In genomic region chr17:40371261-40371929, GRCh38 we compare ENCODE assay signal across 1 cellular context.
TF ChIP-seq lines count a peak whose summit lies in the region.

No MANE protein-coding gene starts in this region.

TF ChIP-seq in HCT116, 20 proteins besides CTCF, POLR2A, EP300 and RAD21:
- TF ChIP-seq REST (IDR thresholded peaks at IDR 0.05; ENCODE audit: low read depth) (no peak), EZH2 (IDR thresholded peaks at IDR 0.05) (no peak), ZBTB33 (IDR thresholded peaks at IDR 0.05; ENCODE audit: extremely low read depth, insufficient replicate concordance, low read length) (no peak), SP1 (IDR thresholded peaks at IDR 0.05; ENCODE audit: low read depth) (no peak), YY1 (IDR thresholded peaks at IDR 0.05; ENCODE audit: extremely low read depth, insufficient replicate concordance, low read depth, low read length) (no peak), JUND (IDR thresholded peaks at IDR 0.05) (no peak), ELF1 (IDR thresholded peaks at IDR 0.05; ENCODE audit: borderline replicate concordance, low read depth) (no peak), EZH2phosphoT487 (IDR thresholded peaks at IDR 0.05; ENCODE audit: borderline replicate concordance) (no peak), ZNF274 (IDR thresholded peaks at IDR 0.05; ENCODE audit: low read depth, low read length) (no peak), ZFX (IDR thresholded peaks at IDR 0.05) (no peak), SRF (IDR thresholded peaks at IDR 0.05; ENCODE audit: low read depth) (no peak)
- TF ChIP-seq, protein P1, sequence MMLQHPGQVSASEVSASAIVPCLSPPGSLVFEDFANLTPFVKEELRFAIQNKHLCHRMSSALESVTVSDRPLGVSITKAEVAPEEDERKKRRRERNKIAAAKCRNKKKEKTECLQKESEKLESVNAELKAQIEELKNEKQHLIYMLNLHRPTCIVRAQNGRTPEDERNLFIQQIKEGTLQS (IDR thresholded peaks at IDR 0.05), result no peak
TF ChIP-seq in HCT116: peak in this region for 0.
